Comparison of ENCODE assay signal across 23 cellular contexts in the genomic region with DNA sequence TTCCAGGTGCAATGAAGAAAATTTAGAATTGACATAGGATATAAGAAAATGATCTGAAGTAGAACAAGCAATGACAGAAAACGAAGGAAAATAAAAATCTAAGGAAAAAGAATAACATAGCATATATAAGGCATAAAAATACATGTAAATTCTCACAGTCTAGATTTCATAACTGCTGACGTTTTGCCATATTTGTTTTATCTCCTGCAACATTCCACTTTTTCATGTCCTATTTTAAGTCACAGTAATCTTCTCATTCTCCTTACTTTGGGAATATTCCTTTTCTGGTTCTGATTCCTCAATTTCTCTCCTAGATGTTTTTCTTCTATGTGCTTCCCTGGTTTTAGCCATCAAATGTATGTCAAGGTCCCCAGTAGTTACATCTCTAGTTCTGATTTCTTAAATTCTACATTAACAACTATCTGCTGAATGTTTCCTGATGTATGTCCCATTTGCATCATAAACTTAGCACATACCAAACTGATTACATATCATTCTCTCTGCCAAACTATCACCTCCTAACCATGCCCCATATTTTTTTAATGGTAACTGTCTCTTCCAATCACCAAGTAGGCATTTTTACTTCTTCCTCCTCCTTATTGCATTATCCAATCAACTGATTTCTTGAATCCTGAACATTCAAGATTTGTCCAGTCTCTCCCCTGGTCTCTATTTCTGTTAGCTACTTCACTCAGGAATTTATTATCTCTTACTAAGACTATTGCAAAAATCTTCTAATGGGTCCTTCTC.
A peak's percentile ranks its signal among the peaks of the same experiment; 100 is the strongest.
DNase-seq lines count a peak whose midpoint lies in the region; ATAC-seq, FAIRE-seq and TF ChIP-seq lines count a peak whose summit lies in the region.
"Had no signal": no experiment of that assay in that cellular context is flagged by ENCODE, and none has a peak within 500 bp of the region (broad histone marks: within the 10 kb centered on the region; RNA-seq: fewer than 3 reads in every experiment).

No MANE protein-coding gene starts in this region.

- intact Hi-C loops in GM12878 (cut with micrococcal nuclease; ENCODE audit: unreplicated experiment) (no loop called here), lower lobe of right lung (cut with DNase I) (no loop called here)
- intact Hi-C loops in CD4-positive, alpha-beta T cell (cut with DNase I, micrococcal nuclease), result no loop called here
- intact Hi-C loops in CD8-positive, alpha-beta T cell (cut with DNase I, micrococcal nuclease), result no loop called here

- POLR2A ChIA-PET in GM12878 (lab: Charles Lee), result no interaction called here
- POLR2A ChIA-PET in CD4-positive, alpha-beta T cell (lab: Charles Lee), result interaction anchor here (0.8 kb wide), 1 partner anchor 1127 kb away, joined by 3 read pairs; no protein-coding TSS in a partner anchor
- POLR2A ChIA-PET in CD8-positive, alpha-beta T cell (lab: Charles Lee), result no interaction called here

- 100% methylated on average over 2 of the region's 2 CpGs for WGBS in GM12878 (ENCODE audit: insufficient coverage, insufficient replicate concordance, low lambda C conversion rate, missing lambda C conversion rate)

- CTCF ChIA-PET in GM12878 (lab: Yijun Ruan, JAX), result no interaction called here
- CTCF ChIA-PET in CD4-positive, alpha-beta T cell (lab: Charles Lee), result no interaction called here
- CTCF ChIA-PET in CD8-positive, alpha-beta T cell (lab: Charles Lee), result no interaction called here

- H3K36me3 Mint-ChIP-seq in CD4-positive, alpha-beta T cell (ENCODE audit: low read depth), result peaks cover 89% of the 10 kb centered on the region
- H3K36me3 Mint-ChIP-seq in CD8-positive, alpha-beta T cell, result peaks cover 77% of the 10 kb centered on the region

- no peak overlapping the region for H3K27ac ChIP-seq in GM12878 (ENCODE audit: control insufficient read depth, insufficient read depth)
- no peak overlapping the region for H3K27ac ChIP-seq in CD4-positive, alpha-beta T cell (ENCODE audit: low read depth, low read length)
- no peak overlapping the region for H3K27ac ChIP-seq in lower lobe of right lung
- no peak overlapping the region for H3K27ac ChIP-seq in CD8-positive, alpha-beta T cell (ENCODE audit: low read depth, low read length)
- H3K27ac ChIP-seq: BLaER1, parathyroid adenoma, thyroid gland had no signal

- H3K27me3 Mint-ChIP-seq in CD4-positive, alpha-beta T cell, result no peaks in the 10 kb centered on the region
- H3K27me3 Mint-ChIP-seq in CD8-positive, alpha-beta T cell (ENCODE audit: low read depth), result no peaks in the 10 kb centered on the region
- H3K27me3 Mint-ChIP-seq: activated naive CD8-positive, alpha-beta T cell treated with anti-CD3 and anti-CD28 coated beads, Interleukin-2, amount 50 U/mL, for 24 hours; central memory CD8-positive, alpha-beta T cell; memory B cell; naive thymus-derived CD4-positive, alpha-beta T cell had no signal

- no peaks in the 10 kb centered on the region for H3K4me1 Mint-ChIP-seq in CD4-positive, alpha-beta T cell (ENCODE audit: low read depth)
- H3K4me1 Mint-ChIP-seq in CD8-positive, alpha-beta T cell (ENCODE audit: low read depth), result no peaks in the 10 kb centered on the region
- H3K4me1 Mint-ChIP-seq: activated naive CD8-positive, alpha-beta T cell treated with anti-CD3 and anti-CD28 coated beads, Interleukin-2, amount 50 U/mL, for 24 hours; memory B cell had no signal

- TF ChIP-seq CTCF in GM12878 (IDR thresholded peaks at IDR 0.05 in 2 of 3, conservative IDR thresholded peaks at IDR 0.05 in 1 of 3; ENCODE audit: control insufficient read depth in 2 of 3, extremely low read depth in 1 of 3, insufficient read depth in 1 of 3, low read depth in 3 of 3, low read length in 3 of 3) (no peak), fibroblast of pulmonary artery (IDR thresholded peaks at IDR 0.05; ENCODE audit: low read length, missing control alignments) (no peak), lower lobe of right lung (IDR thresholded peaks at IDR 0.05) (no peak)
- no peak for TF ChIP-seq CTCF in CD4-positive, alpha-beta T cell (IDR thresholded peaks at IDR 0.05)
- TF ChIP-seq CTCF in CD8-positive, alpha-beta T cell (IDR thresholded peaks at IDR 0.05), result no peak

- in situ Hi-C loops in GM12878 (cut with MboI), result no loop called here

- TF ChIP-seq RAD21 in GM12878 (IDR thresholded peaks at IDR 0.05; ENCODE audit: insufficient read depth, low read depth, low read length), result no peak

- H3K27me3 ChIP-seq in GM12878 (replicated peaks in 1 of 2; ENCODE audit: control insufficient read depth in 2 of 2, insufficient read depth in 2 of 2, low read length in 1 of 2), result no peaks in the 10 kb centered on the region
- no peaks in the 10 kb centered on the region for H3K27me3 ChIP-seq in CD4-positive, alpha-beta T cell (ENCODE audit: control insufficient read depth, insufficient read depth, low read length)
- H3K27me3 ChIP-seq in lower lobe of right lung (ENCODE audit: low read depth), result no peaks in the 10 kb centered on the region
- no peaks in the 10 kb centered on the region for H3K27me3 ChIP-seq in CD8-positive, alpha-beta T cell (ENCODE audit: insufficient read depth, low read length)
- H3K27me3 ChIP-seq: BLaER1, thyroid gland had no signal

- H2AFZ ChIP-seq in GM12878 (ENCODE audit: control insufficient read depth, low read depth, low read length), result no peak overlapping the region
- H2AFZ ChIP-seq: parathyroid adenoma had no signal

- no peak overlapping the region for H3K27ac Mint-ChIP-seq in CD4-positive, alpha-beta T cell
- H3K27ac Mint-ChIP-seq in CD8-positive, alpha-beta T cell, result no peak overlapping the region
- H3K27ac Mint-ChIP-seq: activated naive CD8-positive, alpha-beta T cell treated with anti-CD3 and anti-CD28 coated beads, Interleukin-2, amount 50 U/mL, for 24 hours; activated T-helper 2 cell treated with anti-CD3 and anti-CD28 coated beads, Interferon-gamma antibody, Interleukin-2, Interleukin-4, amounts not matched to agents 10 μg/mL and 5 μg/mL and 100 μg/mL, durations not matched to agents 14 hours and 24 hours and 36 hours; memory B cell had no signal

- H3K9me3 Mint-ChIP-seq in CD4-positive, alpha-beta T cell, result peaks cover 15% of the 10 kb centered on the region
- peaks cover 44% of the 10 kb centered on the region for H3K9me3 Mint-ChIP-seq in CD8-positive, alpha-beta T cell

- no peaks in the 10 kb centered on the region for H4K20me1 ChIP-seq in GM12878 (ENCODE audit: control insufficient read depth, insufficient read depth)
- H4K20me1 ChIP-seq: BLaER1 had no signal

- peak; percentile 56 for FAIRE-seq in GM12878 (lab: Jason Lieb, UNC)

- no peak overlapping the region for H3K4me3 ChIP-seq in GM12878
- no peak overlapping the region for H3K4me3 ChIP-seq in fibroblast of pulmonary artery (replicated peaks; ENCODE audit: low read depth, low read length)
- no peak overlapping the region for H3K4me3 ChIP-seq in lower lobe of right lung
- no peak overlapping the region for H3K4me3 ChIP-seq in CD8-positive, alpha-beta T cell (ENCODE audit: low read depth, low read length)
- H3K4me3 ChIP-seq: BLaER1, thyroid gland had no signal

- H3K4me1 ChIP-seq in GM12878 (ENCODE audit: control insufficient read depth, insufficient read depth, low read length), result no peaks in the 10 kb centered on the region
- no peaks in the 10 kb centered on the region for H3K4me1 ChIP-seq in lower lobe of right lung
- no peaks in the 10 kb centered on the region for H3K4me1 ChIP-seq in CD8-positive, alpha-beta T cell (ENCODE audit: insufficient read depth, low read length)
- H3K4me1 ChIP-seq: BLaER1, parathyroid adenoma, thyroid gland had no signal

- TF ChIP-seq EP300 in GM12878 (IDR thresholded peaks at IDR 0.05; ENCODE audit: borderline replicate concordance in 1 of 2, control insufficient read depth in 1 of 2, low read depth in 2 of 2, low read length in 2 of 2), result no peak

- DNase-seq in GM04504 (ENCODE audit: low read depth) (peak; percentile 15), GM12878 (ENCODE audit: low read depth, low spot score) (no peak), fibroblast of pulmonary artery (ENCODE audit: low read depth) (peak; percentile 65), lower lobe of right lung (no peak), GDM1 (lab: John Stamatoyannopoulos, UW) (no peak)
- DNase-seq in CD4-positive, alpha-beta T cell, result no peak
- no peak for DNase-seq in CD8-positive, alpha-beta T cell
- DNase-seq: activated naive CD8-positive, alpha-beta T cell treated with anti-CD3 and anti-CD28 coated beads, Interleukin-2, amount 50 U/mL, for 24 hours; effector CD8-positive, alpha-beta T cell; foreskin melanocyte; KG1; naive thymus-derived CD4-positive, alpha-beta T cell; NCI-H187 treated with DMSO at 0.1 percent for 48 hours; NCI-H345; stimulated activated naive CD4-positive, alpha-beta T cell; thyroid gland had no signal

- no peak overlapping the region for H3K4me3 Mint-ChIP-seq in CD4-positive, alpha-beta T cell
- no peak overlapping the region for H3K4me3 Mint-ChIP-seq in CD8-positive, alpha-beta T cell
- H3K4me3 Mint-ChIP-seq: activated naive CD8-positive, alpha-beta T cell treated with anti-CD3 and anti-CD28 coated beads, Interleukin-2, amount 50 U/mL, for 24 hours; central memory CD8-positive, alpha-beta T cell; memory B cell; naive thymus-derived CD4-positive, alpha-beta T cell had no signal

- H3K79me2 ChIP-seq in GM12878 (ENCODE audit: control insufficient read depth, insufficient read depth, low read length), result no peaks in the 10 kb centered on the region
- H3K79me2 ChIP-seq: parathyroid adenoma had no signal

- no peak overlapping the region for H3K9ac ChIP-seq in GM12878 (ENCODE audit: control insufficient read depth, insufficient read depth, low read length)
- H3K9ac ChIP-seq: BLaER1, parathyroid adenoma had no signal

- SMC1A ChIA-PET in GM12878 (lab: Charles Lee; ENCODE audit: uncharacterized antibody, unreplicated experiment), result no interaction called here

- H3K9me3 ChIP-seq in GM12878 (replicated peaks; ENCODE audit: control insufficient read depth, insufficient read depth, low read length) (peaks cover 3% of the 10 kb centered on the region; the same call in 2 of the 3 replicates), lower lobe of right lung (peaks cover 67% of the 10 kb centered on the region)
- H3K9me3 ChIP-seq in CD4-positive, alpha-beta T cell (ENCODE audit: control insufficient read depth, low read length), result peaks cover 41% of the 10 kb centered on the region
- no peaks in the 10 kb centered on the region for H3K9me3 ChIP-seq in CD8-positive, alpha-beta T cell (ENCODE audit: low read length)
- H3K9me3 ChIP-seq: thyroid gland had no signal

- RAD21 ChIA-PET in GM12878 (lab: Charles Lee; ENCODE audit: unreplicated experiment), result no interaction called here

- no peaks in the 10 kb centered on the region for H3K36me3 ChIP-seq in GM12878 (ENCODE audit: control insufficient read depth in 2 of 2, insufficient read depth in 2 of 2, low read length in 1 of 2)
- H3K36me3 ChIP-seq in lower lobe of right lung, result no peaks in the 10 kb centered on the region
- no peaks in the 10 kb centered on the region for H3K36me3 ChIP-seq in CD8-positive, alpha-beta T cell (ENCODE audit: insufficient read depth, low read length)
- H3K36me3 ChIP-seq: thyroid gland had no signal

- BruUV-seq in GM12878 (replicated peaks; lab: Mats Ljungman, UMichigan), result TSS peak; percentile 33

- ATAC-seq in GM12878 (no peak), lower lobe of right lung (no peak)
- no peak for ATAC-seq in CD4-positive, alpha-beta T cell (ENCODE audit: poor library complexity)
- no peak for ATAC-seq in CD8-positive, alpha-beta T cell
- ATAC-seq: activated CD4-positive, CD25-positive, alpha-beta regulatory T cell treated with anti-CD3 and anti-CD28 coated beads, Interleukin-2, amount 50 U/mL, for 24 hours; activated naive CD8-positive, alpha-beta T cell treated with anti-CD3 and anti-CD28 coated beads, Interleukin-2, amount 50 U/mL, for 24 hours; naive thymus-derived CD4-positive, alpha-beta T cell; sciatic nerve had no signal

- no peak for TF ChIP-seq POLR2A in GM12878 (IDR thresholded peaks at IDR 0.05; ENCODE audit: low read depth, low read length)

- H3K4me2 ChIP-seq in GM12878 (ENCODE audit: control insufficient read depth, insufficient read depth), result no peak overlapping the region
- H3K4me2 ChIP-seq: BLaER1 had no signal

Comparison
In these comparisons a context has a peak if more than half of its experiments do, and no peak if none do; other contexts are left out.
1. DNase-seq: peak in GM04504 (single experiment) and fibroblast of pulmonary artery (single experiment); none in GM12878 (single experiment), CD4-positive, alpha-beta T cell (0 of 10), lower lobe of right lung (single experiment), GDM1 (single experiment) and CD8-positive, alpha-beta T cell (0 of 7).